ENCODE assay signal across 21 cellular contexts in the genomic region with DNA sequence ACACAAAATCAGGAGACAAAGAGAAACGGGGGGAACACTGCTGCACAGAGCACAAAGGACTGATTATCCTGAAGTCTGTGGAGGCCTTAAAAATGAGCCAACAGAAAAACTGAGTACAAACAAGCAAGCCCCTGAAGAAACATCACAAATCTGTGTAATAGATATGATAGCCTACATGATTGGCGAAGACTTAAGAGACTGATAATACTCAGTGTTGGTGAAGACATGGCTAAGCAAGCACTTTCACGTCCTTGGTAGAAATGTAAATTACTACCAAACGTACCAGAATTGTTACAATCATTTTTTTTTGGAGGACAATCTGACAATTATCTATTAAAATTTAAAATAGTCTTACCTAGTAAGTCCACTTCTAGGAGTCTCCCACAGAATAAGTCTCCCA.
DNase-seq lines count a peak whose midpoint lies in the region; ATAC-seq, FAIRE-seq and TF ChIP-seq lines count a peak whose summit lies in the region.
"Had no signal": no experiment of that assay in that cellular context is flagged by ENCODE, and none has a peak within 500 bp of the region (broad histone marks: within the 10 kb centered on the region; RNA-seq: fewer than 3 reads in every experiment).

No MANE protein-coding gene starts in this region.

- DNase-seq in HepG2 (ENCODE audit: low spot score) (no peak), right lobe of liver (no peak), mesendoderm (no peak), GDM1 (lab: John Stamatoyannopoulos, UW) (no peak), colonic mucosa (no peak)
- DNase-seq: 8988T; ACHN; BE2C; Calu3; CD4-positive, alpha-beta T cell; CD8-positive, alpha-beta T cell; DMS79 treated with DMSO at 0.1 percent for 48 hours had no signal

- TF ChIP-seq CTCF in HepG2 (CRISPR knock-in tag; IDR thresholded peaks at IDR 0.05) (no peak), right lobe of liver (IDR thresholded peaks at IDR 0.05) (no peak), HEK293 (tag by site-specific recombination; IDR thresholded peaks at IDR 0.05) (no peak), colonic mucosa (IDR thresholded peaks at IDR 0.05) (no peak)

- TF ChIP-seq RAD21 in HepG2 (CRISPR knock-in tag; IDR thresholded peaks at IDR 0.05): no peak

- no peaks in the 10 kb centered on the region for H3K36me3 ChIP-seq in HepG2 (replicated peaks in 1 of 2; ENCODE audit: control insufficient read depth in 1 of 2, insufficient read depth in 2 of 2, low read length in 2 of 2)
- no peaks in the 10 kb centered on the region for H3K36me3 ChIP-seq in right lobe of liver
- no peaks in the 10 kb centered on the region for H3K36me3 ChIP-seq in HEK293 (ENCODE audit: control insufficient read depth in 2 of 2, insufficient read depth in 1 of 2, low read length in 2 of 2)
- H3K36me3 ChIP-seq in mesendoderm (ENCODE audit: control insufficient read depth, insufficient read depth, low read length): no peaks in the 10 kb centered on the region
- no peaks in the 10 kb centered on the region for H3K36me3 ChIP-seq in colonic mucosa
- H3K36me3 ChIP-seq: BE2C; BLaER1 treated with 17β-estradiol and CSF1 and Interleukin-3, amounts not matched to agents 10 nM and 100 nM had no signal

- H3K27me3 ChIP-seq in HepG2 (ENCODE audit: control insufficient read depth in 1 of 2, insufficient read depth in 2 of 2, low read length in 2 of 2): no peaks in the 10 kb centered on the region
- H3K27me3 ChIP-seq in right lobe of liver: no peaks in the 10 kb centered on the region
- no peaks in the 10 kb centered on the region for H3K27me3 ChIP-seq in mesendoderm (ENCODE audit: insufficient read depth, low read length, poor library complexity)
- H3K27me3 ChIP-seq in colonic mucosa: no peaks in the 10 kb centered on the region
- H3K27me3 ChIP-seq: BE2C; BLaER1 treated with 17β-estradiol and CSF1 and Interleukin-3, amounts not matched to agents 10 nM and 100 nM had no signal

- H3K9ac ChIP-seq in HepG2 (ENCODE audit: insufficient read depth, low read depth, low read length): no peak overlapping the region
- H3K9ac ChIP-seq in mesendoderm (ENCODE audit: low read length): no peak overlapping the region
- H3K9ac ChIP-seq in colonic mucosa (ENCODE audit: low read depth in 2 of 2, low read length in 2 of 2): no peak overlapping the region
- H3K9ac ChIP-seq: BLaER1 treated with 17β-estradiol and CSF1 and Interleukin-3, amounts not matched to agents 10 nM and 100 nM had no signal

- H3K18ac ChIP-seq in mesendoderm (ENCODE audit: low read length): no peak overlapping the region

- peak overlapping the region; percentile 67 for H3K27ac Mint-ChIP-seq in activated T-helper 17 cell treated with anti-CD3 and anti-CD28 coated beads, Interleukin-2, amount 50 U/mL, for 72 hours
- H3K27ac Mint-ChIP-seq: CD4-positive, alpha-beta T cell; CD8-positive, alpha-beta T cell had no signal

- no peaks in the 10 kb centered on the region for H3K27me3 Mint-ChIP-seq in activated T-helper 17 cell treated with anti-CD3 and anti-CD28 coated beads, Interleukin-2, amount 50 U/mL, for 72 hours
- H3K27me3 Mint-ChIP-seq: CD4-positive, alpha-beta T cell had no signal

- no peaks in the 10 kb centered on the region for H3K9me3 Mint-ChIP-seq in activated T-helper 17 cell treated with anti-CD3 and anti-CD28 coated beads, Interleukin-2, amount 50 U/mL, for 72 hours
- H3K9me3 Mint-ChIP-seq: CD4-positive, alpha-beta T cell had no signal

- in situ Hi-C loops in HepG2 (cut with HindIII; ENCODE audit: extremely low pct_ligation_motif_present, low pct_unique_long_range_greater_than_20kb): no loop called here

- H4K8ac ChIP-seq in mesendoderm (ENCODE audit: low read depth, low read length): no peak overlapping the region

- H3K9me3 ChIP-seq in HepG2 (ENCODE audit: low read length): no peaks in the 10 kb centered on the region
- H3K9me3 ChIP-seq in right lobe of liver: no peaks in the 10 kb centered on the region
- no peaks in the 10 kb centered on the region for H3K9me3 ChIP-seq in HEK293 (ENCODE audit: control insufficient read depth, insufficient read depth, low read depth, low read length)
- no peaks in the 10 kb centered on the region for H3K9me3 ChIP-seq in colonic mucosa
- H3K9me3 ChIP-seq: BE2C had no signal

- no peak overlapping the region for H2BK15ac ChIP-seq in mesendoderm (replicated peaks; ENCODE audit: low read depth)

- no peak overlapping the region for H2BK5ac ChIP-seq in mesendoderm (ENCODE audit: low read length)

- H3K56ac ChIP-seq in mesendoderm (ENCODE audit: low read length): no peak overlapping the region

- no peaks in the 10 kb centered on the region for H3K79me1 ChIP-seq in mesendoderm (ENCODE audit: low read length)

- TF ChIP-seq EP300 in HepG2 (IDR thresholded peaks at IDR 0.05; ENCODE audit: low read depth in 2 of 2, low read length in 2 of 2): no peak
- no peak for TF ChIP-seq EP300 in HepG2 (CRISPR knock-in tag; IDR thresholded peaks at IDR 0.05; ENCODE audit: borderline replicate concordance)

- H3K4ac ChIP-seq in mesendoderm (ENCODE audit: low read depth, low read length): no peak overlapping the region

- no peak overlapping the region for H3K4me2 ChIP-seq in HepG2 (ENCODE audit: low read depth, low read length)
- no peak overlapping the region for H3K4me2 ChIP-seq in mesendoderm (ENCODE audit: low read length)

- POLR2A ChIA-PET in HepG2 (lab: Yijun Ruan, JAX): no interaction called here
- POLR2A ChIA-PET in HEK293 (lab: Yijun Ruan, JAX): no interaction called here

- H4K5ac ChIP-seq in mesendoderm (ENCODE audit: low read length): no peak overlapping the region

- H4K20me1 ChIP-seq in HepG2 (ENCODE audit: insufficient read depth, low read length): no peaks in the 10 kb centered on the region
- H4K20me1 ChIP-seq: BLaER1 treated with 17β-estradiol and CSF1 and Interleukin-3, amounts not matched to agents 10 nM and 100 nM had no signal

- H3K4me1 Mint-ChIP-seq in activated T-helper 17 cell treated with anti-CD3 and anti-CD28 coated beads, Interleukin-2, amount 50 U/mL, for 72 hours: no peaks in the 10 kb centered on the region

- TF ChIP-seq POLR2A in HepG2 (IDR thresholded peaks at IDR 0.05; ENCODE audit: insufficient read depth in 1 of 2, low read depth in 2 of 2, low read length in 2 of 2) (no peak), right lobe of liver (IDR thresholded peaks at IDR 0.05) (no peak)

- H3K4me3 Mint-ChIP-seq in activated T-helper 17 cell treated with anti-CD3 and anti-CD28 coated beads, Interleukin-2, amount 50 U/mL, for 72 hours: no peak overlapping the region
- H3K4me3 Mint-ChIP-seq: CD4-positive, alpha-beta T cell; CD8-positive, alpha-beta T cell had no signal

- no peak overlapping the region for H3K23ac ChIP-seq in mesendoderm (ENCODE audit: low read length)

- no peak overlapping the region for H3K4me3 ChIP-seq in HepG2 (replicated peaks in 1 of 3; ENCODE audit: insufficient read depth in 1 of 3, low read depth in 2 of 3, low read length in 3 of 3)
- no peak overlapping the region for H3K4me3 ChIP-seq in right lobe of liver
- no peak overlapping the region for H3K4me3 ChIP-seq in HEK293 (ENCODE audit: low read depth, low read length)
- no peak overlapping the region for H3K4me3 ChIP-seq in mesendoderm (ENCODE audit: low read length)
- H3K4me3 ChIP-seq in colonic mucosa: no peak overlapping the region
- H3K4me3 ChIP-seq: BLaER1 treated with 17β-estradiol and CSF1 and Interleukin-3, amounts not matched to agents 10 nM and 100 nM; GM12878 had no signal

- no peak overlapping the region for H2BK120ac ChIP-seq in mesendoderm (ENCODE audit: low read depth, low read length)

- no peak for FAIRE-seq in HepG2 (lab: Jason Lieb, UNC)
- FAIRE-seq: A204.1, D721Med, G401.6, GM12878, GM12892 had no signal

- ATAC-seq in HepG2 (no peak), right lobe of liver (no peak)
- ATAC-seq in activated T-helper 17 cell treated with anti-CD3 and anti-CD28 coated beads, Interleukin-2, amount 50 U/mL, for 72 hours (replicated peaks): no peak
- ATAC-seq: CD8-positive, alpha-beta T cell; GM12878 had no signal

- H3K79me2 ChIP-seq in HepG2 (ENCODE audit: insufficient read depth, low read length) (no peaks in the 10 kb centered on the region), mesendoderm (ENCODE audit: control insufficient read depth, insufficient read depth, low read length) (no peaks in the 10 kb centered on the region)

- CTCF ChIA-PET in HepG2 (lab: Yijun Ruan, JAX; ENCODE audit: low intra/inter-chr PET ratio, low total read pairs) (no interaction called here), HEK293 (lab: Yijun Ruan, JAX) (interaction anchor here (0.7 kb wide), 1 partner anchor 13 kb away, joined by 4 read pairs; no protein-coding TSS in a partner anchor)

- WGBS in HepG2 (ENCODE audit: low lambda C conversion rate): 94% methylated on average over 4 of the region's 4 CpGs
- 96% methylated on average over 4 of the region's 4 CpGs for WGBS in right lobe of liver (ENCODE audit: insufficient coverage, low coverage, low lambda C conversion rate, missing lambda C conversion rate)
- no CpG with 5 or more reads among the region's 4 CpGs for WGBS in mesendoderm (ENCODE audit: extremely low coverage, insufficient coverage, low lambda C conversion rate)

- BruUV-seq in HepG2 (replicated peaks; lab: Mats Ljungman, UMichigan): no TSS peak

- no peak overlapping the region for H2AK5ac ChIP-seq in mesendoderm (ENCODE audit: low read length)

- H3K27ac ChIP-seq in HepG2 (ENCODE audit: extremely low read length, insufficient read depth, low read length) (peak overlapping the region; percentile 11), right lobe of liver (no peak overlapping the region), HEK293 (ENCODE audit: extremely low read depth, low read depth, low read length) (no peak overlapping the region), mesendoderm (ENCODE audit: low read depth, low read length) (no peak overlapping the region), colonic mucosa (no peak overlapping the region)
- H3K27ac ChIP-seq: C4-2B had no signal

- no peak overlapping the region for H2AFZ ChIP-seq in HepG2 (ENCODE audit: low read length)

- intact Hi-C loops in HepG2 (cut with micrococcal nuclease; ENCODE audit: unreplicated experiment): no loop called here
- intact Hi-C loops in right lobe of liver (cut with DNase I): loop anchor here (10.0 kb wide), 1 partner anchor 56 kb away; no protein-coding TSS in a partner anchor
- intact Hi-C loops in colonic mucosa (cut with DNase I): no loop called here

- H3K4me1 ChIP-seq in HepG2 (ENCODE audit: insufficient read depth, low read length) (peaks cover 83% of the 10 kb centered on the region), right lobe of liver (peaks cover 0 to 39% (median 19%) of the 10 kb centered on the region in 4 donors), HEK293 (ENCODE audit: control insufficient read depth, insufficient read depth, low read length) (no peaks in the 10 kb centered on the region), mesendoderm (ENCODE audit: control insufficient read depth, low read depth, low read length) (no peaks in the 10 kb centered on the region), colonic mucosa (no peaks in the 10 kb centered on the region)

- H3K36me3 Mint-ChIP-seq in activated T-helper 17 cell treated with anti-CD3 and anti-CD28 coated beads, Interleukin-2, amount 50 U/mL, for 72 hours (ENCODE audit: low read depth): no peaks in the 10 kb centered on the region
- H3K36me3 Mint-ChIP-seq: CD8-positive, alpha-beta T cell had no signal

TF ChIP-seq in HepG2, 621 proteins besides CTCF, POLR2A, EP300 and RAD21 (continues in another document):
- no peak for TF ChIP-seq EED (CRISPR knock-in tag; IDR thresholded peaks at IDR 0.05)

TF ChIP-seq in HEK293, 187 proteins besides CTCF, POLR2A, EP300 and RAD21 (continues in another document):
- TF ChIP-seq HOXA7 (CRISPR knock-in tag; IDR thresholded peaks at IDR 0.05; ENCODE audit: borderline replicate concordance): no peak

Comparison
In these comparisons a context has a peak if more than half of its experiments do, and no peak if none do; other contexts are left out.
1. intact Hi-C loops: an anchor here in right lobe of liver (10.0 kb wide); none called in HepG2 and colonic mucosa.
2. Of the 63 proteins assayed by ChIP-seq in both HepG2 and HEK293: peak only in HepG2: none; only in HEK293: SETDB1; in both: none; in neither: 62.